ENCODE assay signal across 17 cellular contexts in the genomic region with DNA sequence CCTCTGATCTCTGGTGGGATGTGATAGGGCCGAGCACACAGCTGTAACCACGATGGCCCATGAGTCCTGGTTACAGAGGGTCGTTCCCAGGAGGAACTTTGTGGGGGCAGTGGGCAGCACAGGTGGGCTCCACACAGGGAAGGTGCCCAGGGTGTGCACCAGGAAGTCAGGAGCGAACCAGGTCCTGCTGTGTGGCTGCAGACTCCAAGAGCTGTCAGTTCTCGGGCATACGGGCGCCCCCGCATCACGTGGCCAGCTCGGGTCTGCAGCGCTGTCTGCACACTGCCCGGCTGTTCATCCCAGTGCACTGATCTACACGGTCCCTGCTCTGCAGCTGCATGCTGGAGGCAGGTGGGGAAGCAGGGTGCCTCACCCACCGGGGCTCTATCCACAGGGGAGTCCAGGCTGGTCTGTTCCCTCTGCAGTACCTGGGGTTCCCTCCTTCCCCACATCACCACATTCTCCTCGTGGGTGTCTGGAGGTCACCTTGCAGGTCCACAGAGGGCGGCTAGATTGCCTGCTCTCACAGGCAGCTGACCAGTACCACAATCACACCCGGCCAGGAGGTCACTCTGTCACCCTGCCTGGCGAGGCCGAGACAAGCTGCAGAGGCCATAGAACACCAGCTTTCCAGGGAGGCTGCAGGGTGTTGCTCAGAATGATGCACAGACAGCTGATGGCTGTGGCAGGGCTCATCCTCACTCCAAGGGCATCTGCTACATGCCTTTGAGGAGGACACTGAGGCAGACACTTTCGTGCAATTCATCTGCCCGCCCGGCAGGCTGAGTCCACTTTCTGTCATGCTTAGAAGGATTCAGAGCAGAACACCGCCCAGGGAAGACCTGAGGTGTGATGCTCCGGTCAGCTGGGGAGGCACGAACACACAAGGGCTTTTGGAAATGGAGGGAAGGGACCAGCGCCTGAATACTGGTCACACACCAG.
A peak's percentile ranks its signal among the peaks of the same experiment; 100 is the strongest.
DNase-seq lines count a peak whose midpoint lies in the region; ATAC-seq and TF ChIP-seq lines count a peak whose summit lies in the region.
"Had no signal": no experiment of that assay in that cellular context is flagged by ENCODE, and none has a peak within 500 bp of the region (broad histone marks: within the 10 kb centered on the region; RNA-seq: fewer than 3 reads in every experiment).

No MANE protein-coding gene starts in this region.

- no peak overlapping the region for H3K4me3 Mint-ChIP-seq in stimulated activated effector memory CD8-positive, alpha-beta T cell treated with anti-CD3 and anti-CD28 coated beads, Interleukin-12 subunit alpha, Interleukin-12 subunit beta, amount 100 ng/mL, for 72 hours
- H3K4me3 Mint-ChIP-seq: CD14-positive monocyte; CD8-positive, alpha-beta T cell had no signal

- peak overlapping the region; percentile 59 for H2BK5ac ChIP-seq in neuronal stem cell (ENCODE audit: low read length)

- H2AFZ ChIP-seq in neuronal stem cell (ENCODE audit: low read length) (no peak overlapping the region), mammary epithelial cell (ENCODE audit: low read depth, low read length) (no peak overlapping the region)

- no peak for TF ChIP-seq CTCF in foreskin keratinocyte (conservative IDR thresholded peaks at IDR 0.05)
- TF ChIP-seq CTCF in mammary epithelial cell (conservative IDR thresholded peaks at IDR 0.05 in 1 of 2, IDR thresholded peaks at IDR 0.05 in 1 of 2; ENCODE audit: extremely low read depth in 1 of 2, insufficient read depth in 1 of 2, low read depth in 1 of 2, low read length in 2 of 2): no peak

- H3K36me3 Mint-ChIP-seq in stimulated activated effector memory CD8-positive, alpha-beta T cell treated with anti-CD3 and anti-CD28 coated beads, Interleukin-12 subunit alpha, Interleukin-12 subunit beta, amount 100 ng/mL, for 72 hours: peaks cover 14% of the 10 kb centered on the region

- peaks cover 3 to 41% (median 29%) of the 10 kb centered on the region in 11 experiments; a peak in 18 of 22 replicates for H3K36me3 ChIP-seq in BLaER1 treated with 17β-estradiol and CSF1 and Interleukin-3, amounts not matched to agents 10 nM and 100 nM
- H3K36me3 ChIP-seq in neuronal stem cell (replicated peaks in 1 of 2; ENCODE audit: control insufficient read depth in 2 of 2, insufficient read depth in 2 of 2, low read length in 2 of 2) (peaks cover 6 to 16% of the 10 kb centered on the region in 2 donors), mammary epithelial cell (ENCODE audit: insufficient read depth, low read length) (no peaks in the 10 kb centered on the region)

- DNase-seq in Right ventricle myocardium superior (peak; percentile 31), right cardiac atrium (no peak), neuronal stem cell (ENCODE audit: low spot score) (no peak), foreskin keratinocyte (no peak), mammary epithelial cell (no peak)
- no peak for DNase-seq in stimulated activated effector memory CD8-positive, alpha-beta T cell treated with anti-CD3 and anti-CD28 coated beads, Interleukin-12 subunit alpha, Interleukin-12 subunit beta, amount 100 ng/mL, for 72 hours (ENCODE audit: low spot score in 2 of 2)
- DNase-seq: ACHN; CD8-positive, alpha-beta T cell; COR-L47; DMS153; DMS79 treated with DMSO at 0.1 percent for 48 hours; EL had no signal

- intact Hi-C loops in Right ventricle myocardium superior (cut with DNase I): no loop called here
- intact Hi-C loops in right cardiac atrium (cut with DNase I): no loop called here
- intact Hi-C loops in mammary epithelial cell (cut with micrococcal nuclease): no loop called here

- no peaks in the 10 kb centered on the region for H3K4me1 ChIP-seq in right cardiac atrium (ENCODE audit: control insufficient read depth, insufficient read depth, low read length)
- peaks cover 0 to 66% (median 57%) of the 10 kb centered on the region in 10 experiments; a peak in 16 of 20 replicates for H3K4me1 ChIP-seq in BLaER1 treated with 17β-estradiol and CSF1 and Interleukin-3, amounts not matched to agents 10 nM and 100 nM
- H3K4me1 ChIP-seq in neuronal stem cell (ENCODE audit: control insufficient read depth in 2 of 2, insufficient read depth in 1 of 2, low read depth in 1 of 2, low read length in 2 of 2): no peaks in the 10 kb centered on the region
- peaks cover 4% of the 10 kb centered on the region for H3K4me1 ChIP-seq in foreskin keratinocyte
- peaks cover 6% of the 10 kb centered on the region for H3K4me1 ChIP-seq in mammary epithelial cell (ENCODE audit: insufficient read depth, low read length)

- no peak overlapping the region for H3K9ac ChIP-seq in BLaER1 treated with 17β-estradiol and CSF1 and Interleukin-3, amounts not matched to agents 10 nM and 100 nM
- H3K9ac ChIP-seq in neuronal stem cell (ENCODE audit: low read depth, low read length, poor library complexity) (peak overlapping the region; percentile 15), mammary epithelial cell (ENCODE audit: insufficient read depth, low read length) (no peak overlapping the region)

- H4K8ac ChIP-seq in neuronal stem cell (ENCODE audit: low read depth, low read length): no peak overlapping the region

- in situ Hi-C loops in mammary epithelial cell (cut with MboI; ENCODE audit: low sequenced_read_pairs in 2 of 2): no loop called here

- CTCF ChIA-PET in mammary epithelial cell (lab: Charles Lee; ENCODE audit: low non-redundant PET): no interaction called here

- no peak overlapping the region for H2BK12ac ChIP-seq in neuronal stem cell (ENCODE audit: low read length)

- H3K23ac ChIP-seq in neuronal stem cell (ENCODE audit: low read depth, low read length, poor library complexity): no peak overlapping the region

- H4K20me1 ChIP-seq in BLaER1 treated with 17β-estradiol and CSF1 and Interleukin-3, amounts not matched to agents 10 nM and 100 nM: peaks cover 0 to 57% (median 18%) of the 10 kb centered on the region in 11 experiments; a peak in 15 of 22 replicates
- no peaks in the 10 kb centered on the region for H4K20me1 ChIP-seq in mammary epithelial cell (ENCODE audit: insufficient read depth, low read length)

- H3K27me3 ChIP-seq in right cardiac atrium (ENCODE audit: control insufficient read depth, insufficient read depth) (no peaks in the 10 kb centered on the region), neuronal stem cell (ENCODE audit: control insufficient read depth in 3 of 3, insufficient read depth in 3 of 3, low read depth in 1 of 3, low read length in 3 of 3) (no peaks in the 10 kb centered on the region), foreskin keratinocyte (no peaks in the 10 kb centered on the region), mammary epithelial cell (ENCODE audit: insufficient read depth, low read length) (no peaks in the 10 kb centered on the region)
- H3K27me3 ChIP-seq in BLaER1 treated with 17β-estradiol and CSF1 and Interleukin-3, amounts not matched to agents 10 nM and 100 nM: no peaks in the 10 kb centered on the region

- peak overlapping the region; percentile 72 for H3K18ac ChIP-seq in neuronal stem cell (ENCODE audit: low read length)

- no peak overlapping the region for H2BK120ac ChIP-seq in neuronal stem cell (ENCODE audit: low read depth, low read length)

- dilution Hi-C loops in mammary epithelial cell (cut with HindIII; ENCODE audit: low sequenced_read_pairs): no loop called here

- H3K9me3 ChIP-seq in right cardiac atrium (ENCODE audit: control insufficient read depth, low read length): no peaks in the 10 kb centered on the region
- no peaks in the 10 kb centered on the region for H3K9me3 ChIP-seq in BLaER1 treated with 17β-estradiol and CSF1 and Interleukin-3, amounts not matched to agents 10 nM and 100 nM (replicated peaks in 1 of 11)
- no peaks in the 10 kb centered on the region for H3K9me3 ChIP-seq in neuronal stem cell (replicated peaks in 1 of 2; ENCODE audit: control insufficient read depth in 2 of 2, insufficient read depth in 1 of 2, low read depth in 1 of 2, low read length in 2 of 2)
- no peaks in the 10 kb centered on the region for H3K9me3 ChIP-seq in mammary epithelial cell (replicated peaks; ENCODE audit: insufficient read depth, low read length)

- no peak overlapping the region for H3K4ac ChIP-seq in neuronal stem cell (ENCODE audit: low read length)

- H3K79me1 ChIP-seq in neuronal stem cell (ENCODE audit: low read depth, low read length): no peaks in the 10 kb centered on the region

- H4K91ac ChIP-seq in neuronal stem cell (ENCODE audit: low read depth, low read length, poor library complexity): peak overlapping the region; percentile 93

- peak overlapping the region; percentile 58 for H3K14ac ChIP-seq in neuronal stem cell (ENCODE audit: low read length)

- ATAC-seq in Right ventricle myocardium superior (ENCODE audit: poor library complexity) (no peak), right cardiac atrium (no peak), foreskin keratinocyte (no peak), GM19467 (IDR thresholded peaks at IDR 0.05; ENCODE audit: unreplicated experiment) (no peak)
- no peak for ATAC-seq in stimulated activated effector memory CD8-positive, alpha-beta T cell treated with anti-CD3 and anti-CD28 coated beads, Interleukin-12 subunit alpha, Interleukin-12 subunit beta, amount 100 ng/mL, for 72 hours
- ATAC-seq: CD8-positive, alpha-beta T cell; HCT116 had no signal

- H3K4me2 ChIP-seq in BLaER1 treated with 17β-estradiol and CSF1 and Interleukin-3, amounts not matched to agents 10 nM and 100 nM: peak overlapping the region in 9 of 11 experiments; percentile 18 to 94 (median 74); a peak in 17 of 22 replicates
- H3K4me2 ChIP-seq in neuronal stem cell (ENCODE audit: insufficient read depth, low read length, poor library complexity, severe bottlenecking): no peak overlapping the region
- H3K4me2 ChIP-seq in mammary epithelial cell (ENCODE audit: insufficient read depth, low read depth, low read length): no peak overlapping the region

- H2AK5ac ChIP-seq in neuronal stem cell (ENCODE audit: low read depth, low read length): no peak overlapping the region

- 93% methylated on average over 26 of the region's 26 CpGs for WGBS in right cardiac atrium
- WGBS in neuronal stem cell (ENCODE audit: extremely low coverage in 2 of 2, insufficient read length in 2 of 2, insufficient replicate concordance in 1 of 2), 2 donors: no CpG with 5 or more reads among the region's 26 CpGs
- WGBS in mammary epithelial cell (ENCODE audit: low coverage, missing lambda C conversion rate): 94% methylated on average over 19 of the region's 26 CpGs

- H3K27ac Mint-ChIP-seq in stimulated activated effector memory CD8-positive, alpha-beta T cell treated with anti-CD3 and anti-CD28 coated beads, Interleukin-12 subunit alpha, Interleukin-12 subunit beta, amount 100 ng/mL, for 72 hours: peak overlapping the region; percentile 50
- H3K27ac Mint-ChIP-seq: CD8-positive, alpha-beta T cell had no signal

- H3K9me3 Mint-ChIP-seq in stimulated activated effector memory CD8-positive, alpha-beta T cell treated with anti-CD3 and anti-CD28 coated beads, Interleukin-12 subunit alpha, Interleukin-12 subunit beta, amount 100 ng/mL, for 72 hours: no peaks in the 10 kb centered on the region
- H3K9me3 Mint-ChIP-seq: CD14-positive monocyte; CD8-positive, alpha-beta T cell had no signal

- H3K4me3 ChIP-seq in right cardiac atrium (ENCODE audit: low read length) (no peak overlapping the region), neuronal stem cell (ENCODE audit: low read length in 2 of 2) (peak overlapping the region in 1 of 2 donors; percentile 21), mammary epithelial cell (replicated peaks in 1 of 3; ENCODE audit: insufficient read depth in 1 of 3, low read depth in 2 of 3, low read length in 3 of 3) (no peak overlapping the region)
- H3K4me3 ChIP-seq in BLaER1 treated with 17β-estradiol and CSF1 and Interleukin-3, amounts not matched to agents 10 nM and 100 nM: no peak overlapping the region

- no peaks in the 10 kb centered on the region for H3K79me2 ChIP-seq in mammary epithelial cell (ENCODE audit: insufficient read depth, low read length)

- no TSS peak for BruUV-seq in mammary epithelial cell (replicated peaks; lab: Mats Ljungman, UMichigan)

- no peak overlapping the region for H2BK15ac ChIP-seq in neuronal stem cell (ENCODE audit: low read length)

- no peaks in the 10 kb centered on the region for H3K4me1 Mint-ChIP-seq in stimulated activated effector memory CD8-positive, alpha-beta T cell treated with anti-CD3 and anti-CD28 coated beads, Interleukin-12 subunit alpha, Interleukin-12 subunit beta, amount 100 ng/mL, for 72 hours
- H3K4me1 Mint-ChIP-seq: CD14-positive monocyte had no signal

- H3K27ac ChIP-seq in right cardiac atrium (ENCODE audit: low read length) (no peak overlapping the region), neuronal stem cell (replicated peaks; ENCODE audit: low read length) (no peak overlapping the region), foreskin keratinocyte (no peak overlapping the region), mammary epithelial cell (ENCODE audit: insufficient read depth, low read depth, low read length) (no peak overlapping the region)
- H3K27ac ChIP-seq in BLaER1 treated with 17β-estradiol and CSF1 and Interleukin-3, amounts not matched to agents 10 nM and 100 nM: no peak overlapping the region
- H3K27ac ChIP-seq: HL-60 had no signal

Comparison
In these comparisons a context has a peak if more than half of its experiments do, and no peak if none do; other contexts are left out.
1. H3K4me2 ChIP-seq: peak in BLaER1 treated with 17β-estradiol and CSF1 and Interleukin-3, amounts not matched to agents 10 nM and 100 nM (9 of 11); none in neuronal stem cell (single experiment) and mammary epithelial cell (single experiment).